In genomic region chr9:114271556-114272510, GRCh38 we compare ENCODE assay signal across 10 cellular contexts. TPM values are rescaled to one million over a fixed set of nuclear protein-coding genes. Genes with fewer than 3 reads are reported as not detected.
DNase-seq lines count a peak whose midpoint lies in the region; ATAC-seq and TF ChIP-seq lines count a peak whose summit lies in the region.
"Had no signal": no experiment of that assay in that cellular context is flagged by ENCODE, and none has a peak within 500 bp of the region (broad histone marks: within the 10 kb centered on the region; RNA-seq: fewer than 3 reads in every experiment).

No MANE protein-coding gene starts in this region.

- 62 to 82% (median 74%) methylated on average over 17 to 18 of the region's 18 CpGs for WGBS in heart left ventricle, 4 donors
- WGBS in stomach, 5 donors, result 45 to 81% (median 71%) methylated on average over 14 to 18 of the region's 18 CpGs

- H3K4me3 ChIP-seq in SJCRH30 (no peak overlapping the region), heart left ventricle (no peak overlapping the region), stomach (no peak overlapping the region)

- ATAC-seq in heart left ventricle (peak; percentile 55 to 84 (median 70)), GM21825 (IDR thresholded peaks at IDR 0.05; ENCODE audit: unreplicated experiment) (no peak), HG02763 (IDR thresholded peaks at IDR 0.05; ENCODE audit: unreplicated experiment) (no peak)

- no peaks in the 10 kb centered on the region for H3K27me3 ChIP-seq in SJCRH30
- no peaks in the 10 kb centered on the region for H3K27me3 ChIP-seq in heart left ventricle
- H3K27me3 ChIP-seq in stomach, result no peaks in the 10 kb centered on the region

- TF ChIP-seq CTCF in heart left ventricle (IDR thresholded peaks at IDR 0.05), result peak; percentile 8 to 60 (median 47)
- peak in 5 of 7 experiments; percentile 26 to 66 (median 35) for TF ChIP-seq CTCF in stomach (IDR thresholded peaks at IDR 0.05)

- TF ChIP-seq POLR2A in heart left ventricle (IDR thresholded peaks at IDR 0.05), result no peak
- no peak for TF ChIP-seq POLR2A in stomach (IDR thresholded peaks at IDR 0.05)

- intact Hi-C loops in heart left ventricle (cut with DNase I) (loop anchor here in 8 of 10 donors (1.0 to 10.0 kb wide), 8 partner anchors 115 to 190 kb away; partner anchors contain the start of gene COL27A1 (in 3 of the 8)), stomach (cut with DNase I; ENCODE audit: low total_unique reads) (loop anchor here (10.0 kb wide), 1 partner anchor 107 kb away; no protein-coding TSS in a partner anchor)

- peaks cover 5% of the 10 kb centered on the region for H3K4me1 ChIP-seq in SJCRH30
- H3K4me1 ChIP-seq in heart left ventricle, result no peaks in the 10 kb centered on the region
- no peaks in the 10 kb centered on the region for H3K4me1 ChIP-seq in stomach

- no peak for TF ChIP-seq EP300 in stomach (IDR thresholded peaks at IDR 0.05)

- H3K36me3 ChIP-seq in SJCRH30 (no peaks in the 10 kb centered on the region; the same call in 1 of the 2 replicates), heart left ventricle (no peaks in the 10 kb centered on the region), stomach (peaks cover 0 to 10% (median 0%) of the 10 kb centered on the region in 4 donors)

- DNase-seq in NCI-H1092 treated with DMSO at 0.1 percent for 48 hours (lab: John Stamatoyannopoulos, UW) (peak; percentile 21), NCI-H1092 (lab: John Stamatoyannopoulos, UW) (no peak), SJCRH30 (peak; percentile 68 to 72), heart left ventricle (peak; percentile 45 to 68 (median 60)), stomach (no peak), KG1 (lab: John Stamatoyannopoulos, UW) (no peak)

- no peak overlapping the region for H3K27ac ChIP-seq in SJCRH30
- no peak overlapping the region for H3K27ac ChIP-seq in heart left ventricle
- H3K27ac ChIP-seq in stomach, result no peak overlapping the region

- no peaks in the 10 kb centered on the region for H3K9me3 ChIP-seq in SJCRH30 (replicated peaks)
- H3K9me3 ChIP-seq in heart left ventricle, result no peaks in the 10 kb centered on the region
- H3K9me3 ChIP-seq in stomach, result no peaks in the 10 kb centered on the region

RNA-seq across cellular contexts. Expression of gene ORM1, which starts 51.1 kb away (rescaled TPM):
- not detected in 2 replicates for total RNA-seq in SJCRH30 (2014; rRNA removed; shearing (Covaris generic))
- total RNA-seq in heart left ventricle (under 1 TPM in 2 of 9 donors, not detected in 7; 0.51 to 0.80 TPM), stomach (1 to 10 TPM in 2 of 5 donors, not detected in 3; 1.6 to 2.2 TPM)
- polyA plus RNA-seq in heart left ventricle (under 1 TPM in 1 of 2 donors, not detected in 1; 1.00 TPM), stomach (10 to 100 TPM in 1 of 3 donors, 1 to 10 TPM in 2; 2.9 to 14.8 (median 3.9) TPM)
- polyA plus RNA-seq: BJ, IgD-negative memory B cell had no signal

RNA-seq across cellular contexts. Expression of gene ORM2, which starts 57.8 kb away (rescaled TPM):
- not detected in 2 replicates for total RNA-seq in SJCRH30 (2014; rRNA removed; shearing (Covaris generic))
- total RNA-seq in heart left ventricle, result not detected
- under 1 TPM in 1 of 2 donors, not detected in 1; 0.14 TPM for polyA plus RNA-seq in heart left ventricle
- 1 to 10 TPM in 2 of 5 donors, not detected in 3; 1.2 to 2.0 TPM for total RNA-seq in stomach
- 10 to 100 TPM in 1 of 3 donors, 1 to 10 TPM in 1, not detected in 1; 4.9 to 17.1 TPM for polyA plus RNA-seq in stomach
- polyA plus RNA-seq: BJ, IgD-negative memory B cell had no signal

Comparison
In these comparisons a context has a peak if more than half of its experiments do, and no peak if none do; other contexts are left out.
1. DNase-seq: peak in NCI-H1092 treated with DMSO at 0.1 percent for 48 hours (single experiment), SJCRH30 (2 of 2) and heart left ventricle (5 of 5); none in NCI-H1092 (single experiment), stomach (single experiment) and KG1 (single experiment).
2. ATAC-seq: peak in heart left ventricle (4 of 4); none in GM21825 (single experiment) and HG02763 (single experiment).